In the genomic region with DNA sequence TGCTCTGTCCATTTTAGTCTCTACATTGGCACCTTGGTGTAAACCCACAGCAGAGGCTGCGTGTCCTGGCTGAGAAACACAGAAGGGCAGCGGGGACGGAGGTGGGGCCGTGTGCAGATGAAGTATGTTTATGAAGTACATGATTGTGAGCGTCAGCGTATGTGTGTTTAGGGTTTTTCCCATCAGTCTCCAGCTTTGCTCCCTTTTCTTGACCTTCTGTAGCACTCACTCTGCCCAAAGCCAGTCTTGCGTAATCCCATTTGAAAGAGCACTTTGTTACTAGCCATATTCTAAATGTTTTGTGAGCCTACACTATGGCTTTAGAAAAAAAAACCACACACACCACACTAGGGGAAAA, we compare ENCODE assay signal across 12 cellular contexts.
DNase-seq lines count a peak whose midpoint lies in the region; ATAC-seq and TF ChIP-seq lines count a peak whose summit lies in the region.
"Had no signal": no experiment of that assay in that cellular context is flagged by ENCODE, and none has a peak within 500 bp of the region (broad histone marks: within the 10 kb centered on the region; RNA-seq: fewer than 3 reads in every experiment).

No MANE protein-coding gene starts in this region.

- H3K27me3 ChIP-seq in BE2C (no peaks in the 10 kb centered on the region), IMR-90 (ENCODE audit: control insufficient read depth, insufficient read depth, low read length) (no peaks in the 10 kb centered on the region), endodermal cell (ENCODE audit: control insufficient read depth, insufficient read depth, low read length, poor library complexity, severe bottlenecking) (peaks cover 11% of the 10 kb centered on the region)

- H3K9me3 ChIP-seq in BE2C (no peaks in the 10 kb centered on the region; the same call in 1 of the 2 replicates), IMR-90 (ENCODE audit: control insufficient read depth, insufficient read depth, low read length) (peaks cover 12% of the 10 kb centered on the region), endodermal cell (ENCODE audit: control insufficient read depth, low read length) (no peaks in the 10 kb centered on the region)
- H3K9me3 ChIP-seq: SJSA1 had no signal

- no peak for TF ChIP-seq POLR2A in IMR-90 (IDR thresholded peaks at IDR 0.05; ENCODE audit: low read depth, low read length)

- H3K18ac ChIP-seq in IMR-90 (ENCODE audit: low read depth, low read length): no peak overlapping the region

- POLR2A ChIA-PET in IMR-90 (lab: Charles Lee; ENCODE audit: unreplicated experiment): no interaction called here

- H3K27ac ChIP-seq in IMR-90 (ENCODE audit: insufficient read depth, low read length) (no peak overlapping the region), endodermal cell (ENCODE audit: low read depth, low read length) (no peak overlapping the region)
- H3K27ac ChIP-seq: SJSA1 had no signal

- H3K36me3 Mint-ChIP-seq in endodermal cell (ENCODE audit: low read depth): no peaks in the 10 kb centered on the region
- no peaks in the 10 kb centered on the region for H3K36me3 Mint-ChIP-seq in nephron progenitor cell (ENCODE audit: low read depth)
- H3K36me3 Mint-ChIP-seq: naive thymus-derived CD8-positive, alpha-beta T cell had no signal

- no peak for TF ChIP-seq RAD21 in IMR-90 (IDR thresholded peaks at IDR 0.05; ENCODE audit: low read length)

- intact Hi-C loops in IMR-90 (cut with micrococcal nuclease): no loop called here

- WGBS in IMR-90 (ENCODE audit: extremely low coverage in 2 of 2, insufficient read length in 1 of 2), 2 experiments: no CpG with 5 or more reads among the region's 7 CpGs
- WGBS in endodermal cell (ENCODE audit: insufficient coverage in 1 of 2, insufficient read length in 1 of 2), 2 experiments: 34 to 60% methylated on average over 1 to 7 of the region's 7 CpGs

- no peak overlapping the region for H4K91ac ChIP-seq in IMR-90 (ENCODE audit: insufficient read depth, low read depth, low read length)

- no peak overlapping the region for H4K8ac ChIP-seq in IMR-90 (ENCODE audit: low read depth in 2 of 2, low read length in 2 of 2)

- no TSS peak for BruUV-seq in IMR-90 (replicated peaks; lab: Mats Ljungman, UMichigan)

- no peak overlapping the region for H2BK15ac ChIP-seq in IMR-90 (ENCODE audit: low read depth, low read length)

- H2BK20ac ChIP-seq in IMR-90 (ENCODE audit: low read depth, low read length): no peak overlapping the region

- H3K4ac ChIP-seq in IMR-90 (ENCODE audit: low read depth, low read length): no peak overlapping the region

- in situ Hi-C loops in IMR-90 (cut with MboI; ENCODE audit: low sequenced_read_pairs): no loop called here

- H3K4me3 Mint-ChIP-seq in endodermal cell (peak overlapping the region; percentile 65), nephron progenitor cell (peak overlapping the region; percentile 81)
- H3K4me3 Mint-ChIP-seq: naive thymus-derived CD8-positive, alpha-beta T cell had no signal

- ATAC-seq in IMR-90 (ENCODE audit: low read depth): no peak
- ATAC-seq in HG03460 (IDR thresholded peaks at IDR 0.05; ENCODE audit: unreplicated experiment): no peak
- ATAC-seq: naive thymus-derived CD8-positive, alpha-beta T cell had no signal

- H2AK9ac ChIP-seq in IMR-90 (replicated peaks; ENCODE audit: low read depth, low read length, poor library complexity): no peak overlapping the region

- H3K23ac ChIP-seq in IMR-90 (ENCODE audit: low read depth, low read length): no peak overlapping the region

- CTCF ChIA-PET in IMR-90 (lab: Yijun Ruan, JAX): no interaction called here

- H3K14ac ChIP-seq in IMR-90 (replicated peaks; ENCODE audit: low read depth, low read length): no peak overlapping the region

- H2AFZ ChIP-seq in IMR-90 (replicated peaks; ENCODE audit: low read length, poor library complexity): no peak overlapping the region

- no peak overlapping the region for H2BK5ac ChIP-seq in IMR-90 (ENCODE audit: low read depth, low read length, poor library complexity, severe bottlenecking)

- no peak overlapping the region for H2BK120ac ChIP-seq in IMR-90 (ENCODE audit: low read depth, low read length)

- dilution Hi-C loops in IMR-90 (cut with HindIII; ENCODE audit: low sequenced_read_pairs, unreplicated experiment): no loop called here

- no peak overlapping the region for H2AK5ac ChIP-seq in IMR-90 (ENCODE audit: low read depth, low read length)

- H3K27me3 Mint-ChIP-seq in endodermal cell (ENCODE audit: insufficient read depth) (peaks cover 33% of the 10 kb centered on the region), nephron progenitor cell (ENCODE audit: low read depth, poor library complexity) (peaks cover 62% of the 10 kb centered on the region)

- H3K4me3 ChIP-seq in BE2C (ENCODE audit: low read depth, low read length) (peak overlapping the region; percentile 72), IMR-90 (ENCODE audit: insufficient read depth, low read depth, low read length) (no peak overlapping the region), endodermal cell (ENCODE audit: low read length) (peak overlapping the region; percentile 81)
- H3K4me3 ChIP-seq: SJSA1 had no signal

- no peak overlapping the region for H3K4me2 ChIP-seq in IMR-90 (ENCODE audit: low read depth, low read length)

- H3K36me3 ChIP-seq in BE2C: no peaks in the 10 kb centered on the region
- no peaks in the 10 kb centered on the region for H3K36me3 ChIP-seq in IMR-90 (ENCODE audit: control insufficient read depth, insufficient read depth, low read length)
- no peaks in the 10 kb centered on the region for H3K36me3 ChIP-seq in endodermal cell (ENCODE audit: control insufficient read depth, insufficient read depth, low read length)
- H3K36me3 ChIP-seq: SJSA1 had no signal

- no peaks in the 10 kb centered on the region for H3K79me1 ChIP-seq in IMR-90 (ENCODE audit: low read depth in 1 of 2, low read length in 2 of 2)

- no peaks in the 10 kb centered on the region for H4K20me1 ChIP-seq in IMR-90 (ENCODE audit: insufficient read depth, low read length)

- H3K4me1 ChIP-seq in BE2C (no peaks in the 10 kb centered on the region), IMR-90 (ENCODE audit: control insufficient read depth, insufficient read depth, low read length) (no peaks in the 10 kb centered on the region), endodermal cell (ENCODE audit: control insufficient read depth, insufficient read depth, low read length) (no peaks in the 10 kb centered on the region)
- H3K4me1 ChIP-seq: SJSA1 had no signal

- H3K27ac Mint-ChIP-seq in endodermal cell (no peak overlapping the region), nephron progenitor cell (no peak overlapping the region)
- H3K27ac Mint-ChIP-seq: naive thymus-derived CD8-positive, alpha-beta T cell had no signal

- H3K9me1 ChIP-seq in IMR-90 (ENCODE audit: insufficient read depth, low read length): no peaks in the 10 kb centered on the region

- no peak for TF ChIP-seq CTCF in BE2C (IDR thresholded peaks at IDR 0.05; ENCODE audit: low read depth, low read length)
- TF ChIP-seq CTCF in IMR-90 (conservative IDR thresholded peaks at IDR 0.05; ENCODE audit: low read depth, low read length): no peak
- no peak for TF ChIP-seq CTCF in endodermal cell (conservative IDR thresholded peaks at IDR 0.05)
- no peak for TF ChIP-seq CTCF in nephron progenitor cell (IDR thresholded peaks at IDR 0.05)

- H3K9ac ChIP-seq in IMR-90 (ENCODE audit: low read depth, low read length) (no peak overlapping the region), endodermal cell (ENCODE audit: extremely low read depth, low read length, poor library complexity, severe bottlenecking) (no peak overlapping the region)

- H3K9me3 Mint-ChIP-seq in endodermal cell (no peaks in the 10 kb centered on the region), nephron progenitor cell (peaks cover 13% of the 10 kb centered on the region)

- H3K56ac ChIP-seq in IMR-90 (ENCODE audit: extremely low read depth, insufficient read depth, low read length): no peak overlapping the region

- DNase-seq in BE2C (no peak), IMR-90 (no peak), endodermal cell (no peak), nephron progenitor cell (no peak), hepatic stellate cell (ENCODE audit: low spot score) (no peak), NCI-H146 treated with DMSO at 0.1 percent for 48 hours (lab: John Stamatoyannopoulos, UW; ENCODE audit: unreplicated experiment) (no peak)
- DNase-seq in activated naive CD4-positive, alpha-beta T cell (lab: John Stamatoyannopoulos, UW): no peak
- DNase-seq: activated CD8-positive, alpha-beta memory T cell treated with anti-CD3 and anti-CD28 coated beads, Interleukin-2, amount 50 U/mL, for 48 hours; MM.1S; naive thymus-derived CD8-positive, alpha-beta T cell had no signal

- H3K4me1 Mint-ChIP-seq in endodermal cell (peaks cover 28% of the 10 kb centered on the region), nephron progenitor cell (peaks cover 22% of the 10 kb centered on the region)
- H3K4me1 Mint-ChIP-seq: naive thymus-derived CD8-positive, alpha-beta T cell had no signal

- no peak overlapping the region for H4K5ac ChIP-seq in IMR-90 (ENCODE audit: low read depth, low read length)

TF ChIP-seq in IMR-90, 13 proteins besides CTCF, POLR2A, EP300 and RAD21:
- TF ChIP-seq, protein P1, sequence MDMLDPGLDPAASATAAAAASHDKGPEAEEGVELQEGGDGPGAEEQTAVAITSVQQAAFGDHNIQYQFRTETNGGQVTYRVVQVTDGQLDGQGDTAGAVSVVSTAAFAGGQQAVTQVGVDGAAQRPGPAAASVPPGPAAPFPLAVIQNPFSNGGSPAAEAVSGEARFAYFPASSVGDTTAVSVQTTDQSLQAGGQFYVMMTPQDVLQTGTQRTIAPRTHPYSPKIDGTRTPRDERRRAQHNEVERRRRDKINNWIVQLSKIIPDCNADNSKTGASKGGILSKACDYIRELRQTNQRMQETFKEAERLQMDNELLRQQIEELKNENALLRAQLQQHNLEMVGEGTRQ (IDR thresholded peaks at IDR 0.05; ENCODE audit: low read depth, low read length): no peak
- TF ChIP-seq CEBPB (IDR thresholded peaks at IDR 0.05; ENCODE audit: low read depth, low read length): peak; percentile 56
